In genomic region chr1:115829947-115830346, GRCh38 we compare ENCODE assay signal across 1 cellular context.
TF ChIP-seq lines count a peak whose summit lies in the region.

No MANE protein-coding gene starts in this region.

TF ChIP-seq in WTC11, 78 proteins besides CTCF, POLR2A, EP300 and RAD21 (continued from another document):
- TF ChIP-seq PREB (CRISPR knock-in tag; IDR thresholded peaks at IDR 0.05; ENCODE audit: borderline replicate concordance): no peak
- no peak for TF ChIP-seq FOXP1 (CRISPR knock-in tag; IDR thresholded peaks at IDR 0.05; ENCODE audit: borderline replicate concordance)
